26 cellular contexts compared by ENCODE assay signal in the genomic region with DNA sequence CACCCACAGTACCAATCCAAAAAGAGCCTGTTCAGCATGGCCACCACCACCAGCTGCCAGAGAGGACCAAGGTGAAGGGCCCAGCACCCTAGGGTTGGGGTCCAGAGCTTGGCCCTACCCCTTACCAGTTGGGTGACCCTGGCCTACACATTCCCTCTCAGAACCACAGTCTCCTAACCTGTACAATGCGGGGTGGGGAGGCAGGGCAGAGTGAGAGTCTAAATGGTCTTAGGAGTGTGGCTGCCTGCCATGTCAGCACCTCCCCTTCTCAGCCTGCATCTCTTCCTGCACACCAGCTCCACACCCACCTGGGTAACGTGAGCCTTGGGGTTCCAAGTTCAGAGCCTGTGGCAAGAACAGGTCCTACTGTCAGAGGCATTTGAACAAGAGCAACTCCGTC.
"Had no signal": no experiment of that assay in that cellular context is flagged by ENCODE, and none has a peak within 500 bp of the region (broad histone marks: within the 10 kb centered on the region; RNA-seq: fewer than 3 reads in every experiment).

No MANE protein-coding gene starts in this region.

- H3K27ac Mint-ChIP-seq: immature natural killer cell; nephron; neural progenitor cell; stimulated activated memory B cell treated with anti-CD40 and anti-IgM and Interleukin-4, amounts not matched to agents 10 μg/mL and 1 μg/mL and 100 μg/mL, for 72 hours had no signal

- H3K27me3 ChIP-seq: neural progenitor cell, spleen, tibial nerve, upper lobe of left lung, uterus had no signal

- FAIRE-seq: endothelial cell of umbilical vein, frontal cortex had no signal

- H3K4me3 Mint-ChIP-seq: immature natural killer cell; nephron; neural progenitor cell; stimulated activated memory B cell treated with anti-CD40 and anti-IgM and Interleukin-4, amounts not matched to agents 10 μg/mL and 1 μg/mL and 100 μg/mL, for 72 hours had no signal

- DNase-seq: dermis blood vessel endothelial cell; effector memory CD4-positive, alpha-beta T cell; erythroblast; hypothalamus; immature natural killer cell; islet precursor cell; kidney glomerular epithelial cell; left ventricle myocardium superior; lower lobe of right lung; nucleus accumbens; right cardiac atrium; spleen; stimulated activated CD4-positive, alpha-beta T cell treated with anti-CD3 and anti-CD28 coated beads, Interleukin-4, amount 100 ng/mL, for 4 hours; stimulated activated naive CD8-positive, alpha-beta T cell treated with anti-CD3 and anti-CD28 coated beads, Interleukin-15, Interleukin-2, amounts not matched to agents 100 U/mL and 50 U/mL, for 24 hours; upper lobe of left lung; uterus had no signal

- H3K4me3 ChIP-seq: coronary artery, lower lobe of right lung, neural progenitor cell, psoas muscle, skin epidermis, spleen, thoracic aorta, tibial nerve, upper lobe of left lung, uterus had no signal

- H3K36me3 ChIP-seq: lower lobe of right lung, neural progenitor cell, spleen, thoracic aorta, tibial nerve, upper lobe of left lung, uterus had no signal

- ATAC-seq: left ventricle myocardium superior; lower lobe of right lung; psoas muscle; right cardiac atrium; stimulated activated memory B cell treated with anti-CD40 and anti-IgM and Interleukin-4, amounts not matched to agents 10 μg/mL and 1 μg/mL and 100 μg/mL, for 72 hours; stimulated activated naive CD8-positive, alpha-beta T cell treated with anti-CD3 and anti-CD28 coated beads, Interleukin-15, Interleukin-2, amounts not matched to agents 100 U/mL and 50 U/mL, for 24 hours had no signal

- H3K36me3 Mint-ChIP-seq: immature natural killer cell, neural progenitor cell had no signal

- H3K4me1 Mint-ChIP-seq: immature natural killer cell had no signal
